Comparison of ENCODE assay signal across 1 cellular context in genomic region chr7:55185941-55186609, GRCh38.
TF ChIP-seq lines count a peak whose summit lies in the region.

No MANE protein-coding gene starts in this region.

TF ChIP-seq in IMR-90, 13 proteins besides CTCF, POLR2A, EP300 and RAD21 (continued from another document):
- TF ChIP-seq BHLHE40 (IDR thresholded peaks at IDR 0.05; ENCODE audit: low read depth, low read length) (peak; percentile 94), CHD1 (IDR thresholded peaks at IDR 0.05; ENCODE audit: low read depth, low read length) (no peak), USF2 (IDR thresholded peaks at IDR 0.05; ENCODE audit: low read depth, low read length) (peak; percentile 43; the same call in 1 of the 2 replicates), NFE2L2 (IDR thresholded peaks at IDR 0.05; ENCODE audit: low read depth, low read length) (peak; percentile 54; the same call in 1 of the 2 replicates)
